ENCODE assay signal across 18 cellular contexts in genomic region chr10:22702348-22702747, GRCh38. TPM values are rescaled to one million over a fixed set of nuclear protein-coding genes. Genes with fewer than 3 reads are reported as not detected.
DNase-seq lines count a peak whose midpoint lies in the region; ATAC-seq, FAIRE-seq and TF ChIP-seq lines count a peak whose summit lies in the region.
"Had no signal": no experiment of that assay in that cellular context is flagged by ENCODE, and none has a peak within 500 bp of the region (broad histone marks: within the 10 kb centered on the region; RNA-seq: fewer than 3 reads in every experiment).

No MANE protein-coding gene starts in this region.

- H3K27ac ChIP-seq in dorsolateral prefrontal cortex, result peak overlapping the region in 44 of 59 donors; percentile 1 to 95 (median 42)
- H3K27ac ChIP-seq in psoas muscle, result no peak overlapping the region
- H3K27ac ChIP-seq: right atrium auricular region, thoracic aorta had no signal

- no peaks in the 10 kb centered on the region for H3K4me1 ChIP-seq in psoas muscle

- DNase-seq in GM12891 (ENCODE audit: insufficient read length, low spot score), result no peak
- DNase-seq in MG63, result peak; percentile 19
- no peak for DNase-seq in dorsolateral prefrontal cortex
- DNase-seq in mucosa of gallbladder (ENCODE audit: low spot score), result peak; percentile 80
- no peak for DNase-seq in stimulated activated CD4-positive, alpha-beta T cell treated with anti-CD3 and anti-CD28 coated beads, Interleukin-4, amount 100 ng/mL, for 1 hour
- DNase-seq in psoas muscle, result no peak
- DNase-seq: activated CD4-positive, alpha-beta T cell treated with anti-CD3 and anti-CD28 coated beads for 4 hours; activated T-cell treated with anti-CD3 and anti-CD28 coated beads, Interleukin-2, amount 50 U/mL, for 1 hour; DMS53; HFFc6; NCI-H1436 treated with DMSO at 0.1 percent for 48 hours; NCI-H345; SIG-M5 had no signal

- no peak for TF ChIP-seq CTCF in dorsolateral prefrontal cortex (IDR thresholded peaks at IDR 0.05 in 54 of 56, conservative IDR thresholded peaks at IDR 0.05 in 2 of 56; ENCODE audit: low read depth in 1 of 56, partially characterized antibody in 56 of 56)
- TF ChIP-seq CTCF in psoas muscle (IDR thresholded peaks at IDR 0.05), result no peak

- no peaks in the 10 kb centered on the region for H3K36me3 ChIP-seq in MG63
- no peaks in the 10 kb centered on the region for H3K36me3 ChIP-seq in psoas muscle (ENCODE audit: insufficient read depth in 1 of 2, low read depth in 1 of 2)
- H3K36me3 ChIP-seq: right atrium auricular region, thoracic aorta had no signal

- H3K4me3 ChIP-seq in MG63, result no peak overlapping the region
- peak overlapping the region in 3 of 59 donors; percentile 1 to 22 (median 6) for H3K4me3 ChIP-seq in dorsolateral prefrontal cortex
- H3K4me3 ChIP-seq in psoas muscle, result no peak overlapping the region
- H3K4me3 ChIP-seq: right atrium auricular region, thoracic aorta had no signal

- peak; percentile 54 for FAIRE-seq in GM12891 (lab: Jason Lieb, UNC)
- FAIRE-seq: frontal cortex had no signal

- WGBS in psoas muscle, 3 donors, result 71 to 84% (median 76%) methylated on average over 4 of the region's 4 CpGs

- no peak for TF ChIP-seq POLR2A in GM12891 (IDR thresholded peaks at IDR 0.05; ENCODE audit: low read depth, low read length)

- H3K27me3 ChIP-seq in MG63 (no peaks in the 10 kb centered on the region), dorsolateral prefrontal cortex (no peaks in the 10 kb centered on the region), psoas muscle (ENCODE audit: insufficient read depth in 3 of 3, low read length in 2 of 3) (no peaks in the 10 kb centered on the region)
- H3K27me3 ChIP-seq: right atrium auricular region had no signal

- H3K9me3 ChIP-seq in MG63 (no peaks in the 10 kb centered on the region), psoas muscle (no peaks in the 10 kb centered on the region)
- H3K9me3 ChIP-seq: right atrium auricular region, thoracic aorta had no signal

- intact Hi-C loops in dorsolateral prefrontal cortex (cut with DNase I) (loop anchor here (10.0 kb wide), 2 partner anchors 48 to 268 kb away; no protein-coding TSS in a partner anchor), psoas muscle (cut with DNase I) (no loop called here)

- ATAC-seq in psoas muscle (no peak), HG03095 (IDR thresholded peaks at IDR 0.05; ENCODE audit: unreplicated experiment) (no peak), HG02642 (IDR thresholded peaks at IDR 0.05; ENCODE audit: poor library complexity, unreplicated experiment) (no peak)

TF ChIP-seq in GM12891, 5 proteins besides CTCF, POLR2A, EP300 and RAD21:
- TF ChIP-seq SPI1 (IDR thresholded peaks at IDR 0.05; ENCODE audit: low read depth, low read length), result no peak
- no peak for TF ChIP-seq TAF1 (IDR thresholded peaks at IDR 0.05; ENCODE audit: low read depth, low read length)
- no peak for TF ChIP-seq POLR2AphosphoS5 (IDR thresholded peaks at IDR 0.05; ENCODE audit: low read depth, low read length)
- TF ChIP-seq POU2F2 (IDR thresholded peaks at IDR 0.05; ENCODE audit: low read depth, low read length), result no peak
- no peak for TF ChIP-seq PAX5 (IDR thresholded peaks at IDR 0.05; ENCODE audit: insufficient read depth, low read length, severe bottlenecking)

RNA-seq across cellular contexts. Expression of gene PIP4K2A, which starts 12.0 kb away (rescaled TPM):
- 40.5 TPM for polyA plus RNA-seq in GM12891 (2012; ENCODE audit: low read depth, missing spikeins)
- 17.4 and 17.8 TPM in 2 replicates for total RNA-seq in MG63 (2014; rRNA removed; shearing (Covaris generic); ENCODE audit: low replicate concordance)
- total RNA-seq in dorsolateral prefrontal cortex (100 to 1,000 TPM in 115 of 120 experiments, 10 to 100 TPM in 5; 77.5 to 992 (median 272) TPM), mucosa of gallbladder (55.2 TPM), psoas muscle (1 to 10 TPM; 5.9 to 9.7 (median 8.0) TPM)
- polyA plus RNA-seq in psoas muscle, result 1 to 10 TPM; 2.3 to 7.6 (median 4.3) TPM

Comparison
In these comparisons a context has a peak if more than half of its experiments do, and no peak if none do; other contexts are left out.
1. DNase-seq: peak in MG63 (single experiment) and mucosa of gallbladder (single experiment); none in GM12891 (single experiment), dorsolateral prefrontal cortex (0 of 10), stimulated activated CD4-positive, alpha-beta T cell treated with anti-CD3 and anti-CD28 coated beads, Interleukin-4, amount 100 ng/mL, for 1 hour (single experiment) and psoas muscle (0 of 2).
2. intact Hi-C loops: an anchor here in dorsolateral prefrontal cortex (10.0 kb wide); none called in psoas muscle.